1 cellular context compared by ENCODE assay signal in genomic region chr2:27263287-27264252, GRCh38.
TF ChIP-seq lines count a peak whose summit lies in the region.

No MANE protein-coding gene starts in this region.

TF ChIP-seq in IMR-90, 13 proteins besides CTCF, POLR2A, EP300 and RAD21 (continued from another document):
- TF ChIP-seq NFE2L2 (IDR thresholded peaks at IDR 0.05; ENCODE audit: low read depth, low read length), result no peak
